In the genomic region with DNA sequence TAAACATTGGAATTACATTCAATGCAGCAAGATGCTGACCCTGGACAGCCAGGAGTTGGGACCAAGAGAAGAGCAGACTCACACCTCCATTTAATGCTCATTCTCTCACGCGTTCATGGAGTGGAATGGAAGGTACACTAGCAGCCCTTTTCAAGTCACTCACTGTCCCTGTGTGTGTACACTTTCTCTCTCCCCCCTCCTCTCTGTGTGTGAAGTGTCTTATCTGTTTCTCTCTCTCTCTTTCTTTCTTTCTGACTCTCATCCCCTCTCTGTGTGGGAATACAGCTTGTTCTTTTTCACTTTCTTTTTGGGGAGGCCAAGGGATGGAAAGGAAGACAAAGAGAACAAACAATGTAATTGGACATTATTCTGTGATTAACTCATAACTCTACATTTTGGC, we compare ENCODE assay signal across 2 cellular contexts.
TF ChIP-seq lines count a peak whose summit lies in the region.

No MANE protein-coding gene starts in this region.

TF ChIP-seq in HEK293, 187 proteins besides CTCF, POLR2A, EP300 and RAD21:
- TF ChIP-seq RBAK (tag by site-specific recombination; IDR thresholded peaks at IDR 0.05) (no peak), ZNF366 (tag by site-specific recombination; conservative IDR thresholded peaks at IDR 0.05) (0 out of 2 replicates have a peak, but pooled peaks have one; percentile 24), PRDM1 (tag by site-specific recombination; IDR thresholded peaks at IDR 0.05) (peak; percentile 73)

TF ChIP-seq in H1, 55 proteins besides CTCF, POLR2A, EP300 and RAD21:
- no peak for TF ChIP-seq RXRA (IDR thresholded peaks at IDR 0.05; ENCODE audit: insufficient read depth, low read depth, low read length)
- TF ChIP-seq SP4 (IDR thresholded peaks at IDR 0.05; ENCODE audit: low read length) = no peak
- no peak for TF ChIP-seq JUND (IDR thresholded peaks at IDR 0.05; ENCODE audit: low read length)
- no peak for TF ChIP-seq TAF1 (IDR thresholded peaks at IDR 0.05; ENCODE audit: low read depth, low read length)
- TF ChIP-seq TAF7 (optimal IDR thresholded peaks at IDR 0.05; ENCODE audit: borderline replicate concordance, low read depth, low read length) = no peak
- no peak for TF ChIP-seq JUN (IDR thresholded peaks at IDR 0.05; ENCODE audit: low read depth, low read length)
- no peak for TF ChIP-seq SIN3A (conservative IDR thresholded peaks at IDR 0.05 in 1 of 2, IDR thresholded peaks at IDR 0.05 in 1 of 2; ENCODE audit: low read depth in 1 of 2, low read length in 2 of 2)
- TF ChIP-seq PHF8 (conservative IDR thresholded peaks at IDR 0.05; ENCODE audit: low read depth, low read length) = no peak
- TF ChIP-seq ZNF274 (IDR thresholded peaks at IDR 0.05; ENCODE audit: borderline replicate concordance, extremely low read depth, low read length) = no peak
- TF ChIP-seq ASH2L (IDR thresholded peaks at IDR 0.05; ENCODE audit: low read length) = no peak
- no peak for TF ChIP-seq GABPA (IDR thresholded peaks at IDR 0.05; ENCODE audit: borderline replicate concordance, insufficient read depth, low read length)
- no peak for TF ChIP-seq CBX8 (IDR thresholded peaks at IDR 0.05; ENCODE audit: borderline replicate concordance, low read depth, low read length)
- no peak for TF ChIP-seq SAP30 (IDR thresholded peaks at IDR 0.05; ENCODE audit: insufficient read depth, insufficient replicate concordance, low read length)
- TF ChIP-seq YY1 (IDR thresholded peaks at IDR 0.05; ENCODE audit: low read depth, low read length) = no peak
- TF ChIP-seq KDM4A (IDR thresholded peaks at IDR 0.05; ENCODE audit: low read depth, low read length, severe bottlenecking) = no peak
